In genomic region chr19:53424968-53425597, GRCh38 we compare ENCODE assay signal across 8 cellular contexts. TPM values are rescaled to one million over a fixed set of nuclear protein-coding genes. Genes with fewer than 3 reads are reported as not detected.
DNase-seq lines count a peak whose midpoint lies in the region; ATAC-seq, FAIRE-seq and TF ChIP-seq lines count a peak whose summit lies in the region.

No MANE protein-coding gene starts in this region.

- CTCF ChIA-PET in mammary epithelial cell (lab: Charles Lee; ENCODE audit: low non-redundant PET): interaction anchor here (0.6 to 1.0 kb wide), 2 partner anchors 147 to 368 kb away, joined by 3 read pairs; no protein-coding TSS in a partner anchor

- BruUV-seq in mammary epithelial cell (replicated peaks; lab: Mats Ljungman, UMichigan): no TSS peak

- H3K36me3 ChIP-seq in DND-41 (ENCODE audit: insufficient read depth, low read length) (no peaks in the 10 kb centered on the region), mammary epithelial cell (ENCODE audit: insufficient read depth, low read length) (no peaks in the 10 kb centered on the region)

- peak; percentile 76 for DNase-seq in DND-41
- peak; percentile 59 for DNase-seq in NCI-H1092 treated with DMSO at 0.1 percent for 48 hours (lab: John Stamatoyannopoulos, UW)
- peak; percentile 35 for DNase-seq in mammary epithelial cell
- peak; percentile 28 to 57 for DNase-seq in stimulated activated CD4-positive, alpha-beta T cell treated with anti-CD3 and anti-CD28 coated beads, Interleukin-15, amount 100 ng/mL, for 48 hours (ENCODE audit: low read depth in 2 of 2)
- no peak for DNase-seq in amniotic stem cell (lab: John Stamatoyannopoulos, UW)

- in situ Hi-C loops in mammary epithelial cell (cut with MboI; ENCODE audit: low sequenced_read_pairs in 2 of 2): no loop called here

- dilution Hi-C loops in mammary epithelial cell (cut with HindIII; ENCODE audit: low sequenced_read_pairs): no loop called here

- H3K9me3 ChIP-seq in DND-41 (ENCODE audit: insufficient read depth, low read length, severe bottlenecking) (no peaks in the 10 kb centered on the region), mammary epithelial cell (replicated peaks; ENCODE audit: insufficient read depth, low read length) (peaks cover 2% of the 10 kb centered on the region)

- H3K4me1 ChIP-seq in DND-41 (ENCODE audit: insufficient read depth, low read length): no peaks in the 10 kb centered on the region
- no peaks in the 10 kb centered on the region for H3K4me1 ChIP-seq in mammary epithelial cell (ENCODE audit: insufficient read depth, low read length)

- intact Hi-C loops in mammary epithelial cell (cut with micrococcal nuclease): loop anchor here (1.0 kb wide), 3 partner anchors 87 to 417 kb away; no protein-coding TSS in a partner anchor

- FAIRE-seq in islet of Langerhans (lab: Jason Lieb, UNC): peak; percentile 27

- H3K79me2 ChIP-seq in DND-41 (ENCODE audit: insufficient read depth, low read length) (no peaks in the 10 kb centered on the region), mammary epithelial cell (ENCODE audit: insufficient read depth, low read length) (no peaks in the 10 kb centered on the region)

- H3K4me3 ChIP-seq in DND-41 (ENCODE audit: low read depth in 1 of 2, low read length in 2 of 2) (no peak overlapping the region), WI38 (ENCODE audit: low read depth, low read length) (no peak overlapping the region), mammary epithelial cell (replicated peaks in 1 of 3; ENCODE audit: insufficient read depth in 1 of 3, low read depth in 2 of 3, low read length in 3 of 3) (no peak overlapping the region)

- H3K27me3 ChIP-seq in DND-41 (ENCODE audit: insufficient read depth, low read length, poor library complexity): no peaks in the 10 kb centered on the region
- no peaks in the 10 kb centered on the region for H3K27me3 ChIP-seq in mammary epithelial cell (ENCODE audit: insufficient read depth, low read length)

- H3K9ac ChIP-seq in DND-41 (ENCODE audit: low read depth, low read length) (no peak overlapping the region), mammary epithelial cell (ENCODE audit: insufficient read depth, low read length) (no peak overlapping the region)

- ATAC-seq in DND-41 (ENCODE audit: insufficient read depth, low read depth): peak; percentile 99
- no peak for ATAC-seq in HG03520 (IDR thresholded peaks at IDR 0.05; ENCODE audit: unreplicated experiment)

- H4K20me1 ChIP-seq in DND-41 (ENCODE audit: insufficient read depth, low read length): no peaks in the 10 kb centered on the region
- no peaks in the 10 kb centered on the region for H4K20me1 ChIP-seq in mammary epithelial cell (ENCODE audit: insufficient read depth, low read length)

- 42% methylated on average over 8 of the region's 9 CpGs for WGBS in mammary epithelial cell (ENCODE audit: low coverage, missing lambda C conversion rate)

- H3K4me2 ChIP-seq in DND-41 (ENCODE audit: insufficient read depth, low read length) (no peak overlapping the region), mammary epithelial cell (ENCODE audit: insufficient read depth, low read depth, low read length) (no peak overlapping the region)

- H3K27ac ChIP-seq in DND-41 (ENCODE audit: low read length): no peak overlapping the region
- no peak overlapping the region for H3K27ac ChIP-seq in mammary epithelial cell (ENCODE audit: insufficient read depth, low read depth, low read length)

- no peak overlapping the region for H2AFZ ChIP-seq in DND-41 (ENCODE audit: low read depth, low read length)
- no peak overlapping the region for H2AFZ ChIP-seq in mammary epithelial cell (ENCODE audit: low read depth, low read length)

- TF ChIP-seq CTCF in DND-41 (IDR thresholded peaks at IDR 0.05; ENCODE audit: borderline replicate concordance, extremely low read depth, low read length, poor library complexity, severe bottlenecking): peak; percentile 94
- TF ChIP-seq CTCF in WI38 (IDR thresholded peaks at IDR 0.05; ENCODE audit: low read depth, low read length): peak; percentile 79
- peak; percentile 55 to 80 for TF ChIP-seq CTCF in mammary epithelial cell (conservative IDR thresholded peaks at IDR 0.05 in 1 of 2, IDR thresholded peaks at IDR 0.05 in 1 of 2; ENCODE audit: extremely low read depth in 1 of 2, insufficient read depth in 1 of 2, low read depth in 1 of 2, low read length in 2 of 2)

RNA-seq across cellular contexts. Expression of gene ZNF761, which starts 6.7 kb away (rescaled TPM):
- total RNA-seq in mammary epithelial cell: 10 to 100 TPM; 10.3 to 11.0 TPM
- 7.4 TPM for polyA plus RNA-seq in mammary epithelial cell
- polyA minus RNA-seq in mammary epithelial cell: 4.8 TPM

RNA-seq across cellular contexts. Expression of gene ZNF765, which starts 30.1 kb away (rescaled TPM):
- 10 to 100 TPM in 1 of 2 donors, 1 to 10 TPM in 1; 6.7 to 10.5 TPM for total RNA-seq in mammary epithelial cell
- 3.6 TPM for polyA plus RNA-seq in mammary epithelial cell
- 7.1 TPM for polyA minus RNA-seq in mammary epithelial cell

RNA-seq across cellular contexts. Expression of gene ZNF813, which starts 42.5 kb away (rescaled TPM):
- 1 to 10 TPM; 2.9 to 3.7 TPM for total RNA-seq in mammary epithelial cell
- polyA plus RNA-seq in mammary epithelial cell: 0.97 TPM
- polyA minus RNA-seq in mammary epithelial cell: 2.4 TPM

RNA-seq across cellular contexts. Expression of gene ZNF525, which starts 59.6 kb away (rescaled TPM):
- 10 to 100 TPM; 11.7 to 15.1 TPM for total RNA-seq in mammary epithelial cell
- polyA plus RNA-seq in mammary epithelial cell: 5.3 TPM
- 5.8 TPM for polyA minus RNA-seq in mammary epithelial cell
